In genomic region chr15:93897377-93897776, GRCh38 we compare ENCODE assay signal across 22 cellular contexts.
"Had no signal": no experiment of that assay in that cellular context is flagged by ENCODE, and none has a peak within 500 bp of the region (broad histone marks: within the 10 kb centered on the region; RNA-seq: fewer than 3 reads in every experiment).

No MANE protein-coding gene starts in this region.

- DNase-seq: KBM-7; MG63; NCI-H1092 treated with DMSO at 0.1 percent for 48 hours; NCI-H1436; NCI-H187; NCI-H2029; NCI-H2081 treated with DMSO at 0.1 percent for 48 hours; NCI-H2171; NCI-H226; NCI-H446; NCI-H510A; NCI-H524 treated with DMSO at 0.1 percent for 48 hours; NCI-H69; NCI-H774; NK-92 treated with Interleukin-12 subunit alpha and Interleukin-12 subunit beta, amount 100 ng/mL, for 24 hours; OCI-M1; PC-9; Peyer's patch; SHP77 treated with DMSO at 0.1 percent for 48 hours; SJCRH30 had no signal

- ATAC-seq: Right ventricle myocardium inferior, SK-N-SH treated with all-trans-retinoic acid at 6 μM for 48 hours had no signal

- H3K4me1 ChIP-seq: Peyer's patch, SJCRH30 had no signal

- H3K4me2 ChIP-seq: PC-9 had no signal

- H3K27ac ChIP-seq: PC-9, Peyer's patch, SJCRH30 had no signal

- H2AFZ ChIP-seq: PC-9 had no signal

- H3K27me3 ChIP-seq: MG63, Peyer's patch, SJCRH30 had no signal

- H3K9me3 ChIP-seq: MG63, Peyer's patch, SJCRH30 had no signal

- H3K36me3 ChIP-seq: MG63, Peyer's patch, SJCRH30 had no signal

- H3K4me3 ChIP-seq: MG63, PC-9, Peyer's patch, SJCRH30 had no signal
